Comparison of ENCODE assay signal across 25 cellular contexts in genomic region chr10:78713659-78714058, GRCh38.
A peak's percentile ranks its signal among the peaks of the same experiment; 100 is the strongest.
DNase-seq lines count a peak whose midpoint lies in the region; ATAC-seq, FAIRE-seq and TF ChIP-seq lines count a peak whose summit lies in the region.
"Had no signal": no experiment of that assay in that cellular context is flagged by ENCODE, and none has a peak within 500 bp of the region (broad histone marks: within the 10 kb centered on the region; RNA-seq: fewer than 3 reads in every experiment).

No MANE protein-coding gene starts in this region.

- H3K9me2 ChIP-seq in neural cell (ENCODE audit: insufficient read depth, low read length), result no peaks in the 10 kb centered on the region

- peaks cover 43% of the 10 kb centered on the region for H3K27me3 Mint-ChIP-seq in astrocyte (ENCODE audit: low read depth, unreplicated experiment)
- H3K27me3 Mint-ChIP-seq: CD4-positive, alpha-beta T cell had no signal

- no peak overlapping the region for H2BK15ac ChIP-seq in mesenchymal stem cell (ENCODE audit: low read depth, poor library complexity, severe bottlenecking)

- no peak overlapping the region for H2BK12ac ChIP-seq in mesenchymal stem cell (ENCODE audit: low read length in 2 of 2)

- intact Hi-C loops in heart left ventricle (cut with DNase I), result no loop called here

- TF ChIP-seq RAD21 in neural cell (conservative IDR thresholded peaks at IDR 0.05), result no peak

- no peak overlapping the region for H4K91ac ChIP-seq in mesenchymal stem cell (ENCODE audit: low read length)

- H3K79me2 ChIP-seq in astrocyte (ENCODE audit: insufficient read depth, low read length), result no peaks in the 10 kb centered on the region
- no peaks in the 10 kb centered on the region for H3K79me2 ChIP-seq in neural cell (replicated peaks; ENCODE audit: insufficient read depth, low read length)

- H3K27me3 ChIP-seq in cardiac muscle cell (no peaks in the 10 kb centered on the region), heart left ventricle (no peaks in the 10 kb centered on the region), astrocyte (ENCODE audit: insufficient read depth, low read length) (peaks cover 3% of the 10 kb centered on the region), neural cell (ENCODE audit: insufficient read depth, low read depth, low read length) (no peaks in the 10 kb centered on the region), mesenchymal stem cell (ENCODE audit: control insufficient read depth in 1 of 2, insufficient read depth in 1 of 2, low read length in 2 of 2) (peaks cover 5 to 9% of the 10 kb centered on the region in 2 experiments)
- H3K27me3 ChIP-seq: BE2C; BLaER1 treated with 17β-estradiol and CSF1 and Interleukin-3, amounts not matched to agents 10 nM and 100 nM had no signal

- H3K27ac ChIP-seq in cardiac muscle cell, result peak overlapping the region; percentile 69
- no peak overlapping the region for H3K27ac ChIP-seq in heart left ventricle
- no peak overlapping the region for H3K27ac ChIP-seq in astrocyte (ENCODE audit: low read depth, low read length)
- H3K27ac ChIP-seq in neural cell (ENCODE audit: low read length), result peak overlapping the region; percentile 52
- H3K27ac ChIP-seq in mesenchymal stem cell (ENCODE audit: low read length, poor library complexity, severe bottlenecking), result no peak overlapping the region
- H3K27ac ChIP-seq: A549; BLaER1 treated with 17β-estradiol and CSF1 and Interleukin-3, amounts not matched to agents 10 nM and 100 nM had no signal

- H3K4ac ChIP-seq in mesenchymal stem cell (ENCODE audit: low read depth in 1 of 2, low read length in 2 of 2), result no peak overlapping the region

- no peaks in the 10 kb centered on the region for H3K79me1 ChIP-seq in mesenchymal stem cell (replicated peaks; ENCODE audit: low read length, poor library complexity, severe bottlenecking)

- FAIRE-seq in astrocyte (lab: Jason Lieb, UNC), result peak; percentile 23
- FAIRE-seq: A549, D721Med, GM12878, GM19239 had no signal

- no peak overlapping the region for H2AK5ac ChIP-seq in mesenchymal stem cell (ENCODE audit: low read length, severe bottlenecking)

- no peak overlapping the region for H2BK5ac ChIP-seq in mesenchymal stem cell (ENCODE audit: low read depth, low read length, poor library complexity, severe bottlenecking)

- no peak for ATAC-seq in heart left ventricle
- no peak for ATAC-seq in HG03175 (IDR thresholded peaks at IDR 0.05; ENCODE audit: unreplicated experiment)
- ATAC-seq: A549, GM12878, GM23338, HCT116 had no signal

- H3K4me3 Mint-ChIP-seq in astrocyte (ENCODE audit: unreplicated experiment), result no peak overlapping the region
- H3K4me3 Mint-ChIP-seq: CD14-positive monocyte; CD4-positive, alpha-beta T cell; CD8-positive, alpha-beta memory T cell; GM23338; H9 had no signal

- H3K36me3 ChIP-seq in cardiac muscle cell, result no peaks in the 10 kb centered on the region
- H3K36me3 ChIP-seq in heart left ventricle, result no peaks in the 10 kb centered on the region
- H3K36me3 ChIP-seq in astrocyte (ENCODE audit: insufficient read depth, low read length), result no peaks in the 10 kb centered on the region
- no peaks in the 10 kb centered on the region for H3K36me3 ChIP-seq in neural cell (ENCODE audit: insufficient read depth, low read length)
- H3K36me3 ChIP-seq in mesenchymal stem cell (ENCODE audit: control insufficient read depth in 1 of 2, insufficient read depth in 2 of 2, low read depth in 1 of 2, low read length in 2 of 2), result no peaks in the 10 kb centered on the region
- H3K36me3 ChIP-seq: BE2C; BLaER1 treated with 17β-estradiol and CSF1 and Interleukin-3, amounts not matched to agents 10 nM and 100 nM had no signal

- H3K4me3 ChIP-seq in cardiac muscle cell, result no peak overlapping the region
- no peak overlapping the region for H3K4me3 ChIP-seq in heart left ventricle
- H3K4me3 ChIP-seq in astrocyte (ENCODE audit: insufficient read depth, low read depth, low read length), result no peak overlapping the region
- H3K4me3 ChIP-seq in neural cell (ENCODE audit: low read length), result no peak overlapping the region
- no peak overlapping the region for H3K4me3 ChIP-seq in mesenchymal stem cell (ENCODE audit: insufficient read depth in 1 of 2, low read depth in 1 of 2, low read length in 2 of 2)
- H3K4me3 ChIP-seq: A549; BLaER1 treated with 17β-estradiol and CSF1 and Interleukin-3, amounts not matched to agents 10 nM and 100 nM; GM12878; GM23338 had no signal

- H3K9me3 Mint-ChIP-seq in astrocyte (ENCODE audit: unreplicated experiment), result peaks cover 2% of the 10 kb centered on the region
- H3K9me3 Mint-ChIP-seq: CD4-positive, alpha-beta T cell; CD8-positive, alpha-beta memory T cell; GM23338; H9 had no signal

- WGBS in heart left ventricle, 4 donors, result 76 to 79% (median 79%) methylated on average over 3 of the region's 3 CpGs
- WGBS in mesenchymal stem cell, result 85% methylated on average over 3 of the region's 3 CpGs

- no peaks in the 10 kb centered on the region for H3K9me3 ChIP-seq in cardiac muscle cell (ENCODE audit: low read depth)
- H3K9me3 ChIP-seq in heart left ventricle, result no peaks in the 10 kb centered on the region
- H3K9me3 ChIP-seq in astrocyte (ENCODE audit: insufficient read depth, low read depth, low read length), result no peaks in the 10 kb centered on the region
- H3K9me3 ChIP-seq in neural cell (ENCODE audit: low read length), result no peaks in the 10 kb centered on the region
- no peaks in the 10 kb centered on the region for H3K9me3 ChIP-seq in mesenchymal stem cell (ENCODE audit: control insufficient read depth, low read length)
- H3K9me3 ChIP-seq: A549, BE2C had no signal

- no peak for DNase-seq in cardiac muscle cell (ENCODE audit: low read depth in 1 of 2, low spot score in 1 of 2)
- DNase-seq in heart left ventricle, result no peak
- DNase-seq in astrocyte (ENCODE audit: low read depth), result no peak
- no peak for DNase-seq in mesenchymal stem cell
- DNase-seq: 8988T; ACHN; AML-193; BE2C; CD4-positive, alpha-beta T cell; CD8-positive, alpha-beta memory T cell; DMS 273 treated with DMSO at 0.1 percent for 48 hours; DMS79; EL; GDM1; H9 had no signal

- H3K4me1 ChIP-seq in cardiac muscle cell (ENCODE audit: low read depth) (peaks cover 9% of the 10 kb centered on the region), heart left ventricle (peaks cover 0 to 27% (median 6%) of the 10 kb centered on the region in 12 donors), astrocyte (ENCODE audit: insufficient read depth, low read length) (peaks cover 13% of the 10 kb centered on the region), mesenchymal stem cell (ENCODE audit: control insufficient read depth, insufficient read depth, low read depth, low read length) (peaks cover 2% of the 10 kb centered on the region)
- H3K4me1 ChIP-seq: A549, BE2C had no signal

- H3K36me3 Mint-ChIP-seq in astrocyte (ENCODE audit: low read depth, unreplicated experiment), result no peaks in the 10 kb centered on the region
- H3K36me3 Mint-ChIP-seq: CD14-positive monocyte; CD8-positive, alpha-beta memory T cell had no signal

- H3K18ac ChIP-seq in mesenchymal stem cell (ENCODE audit: low read depth in 1 of 2, low read length in 2 of 2), result no peak overlapping the region

- H3K23ac ChIP-seq in mesenchymal stem cell (ENCODE audit: low read length in 2 of 2), result no peak overlapping the region

- no peak for TF ChIP-seq POLR2A in heart left ventricle (IDR thresholded peaks at IDR 0.05)

- no peak overlapping the region for H4K8ac ChIP-seq in mesenchymal stem cell (ENCODE audit: low read length)

- TF ChIP-seq EP300 in neural cell (conservative IDR thresholded peaks at IDR 0.05; ENCODE audit: poor library complexity, severe bottlenecking), result no peak

- H3K9ac ChIP-seq in astrocyte (ENCODE audit: low read length) (no peak overlapping the region), neural cell (ENCODE audit: low read length) (no peak overlapping the region), mesenchymal stem cell (ENCODE audit: low read length) (no peak overlapping the region)
- H3K9ac ChIP-seq: BLaER1 treated with 17β-estradiol and CSF1 and Interleukin-3, amounts not matched to agents 10 nM and 100 nM had no signal

- H4K20me1 ChIP-seq in astrocyte (ENCODE audit: insufficient read depth, low read length) (no peaks in the 10 kb centered on the region), neural cell (ENCODE audit: insufficient read depth) (no peaks in the 10 kb centered on the region)
- H4K20me1 ChIP-seq: BLaER1 treated with 17β-estradiol and CSF1 and Interleukin-3, amounts not matched to agents 10 nM and 100 nM had no signal

- peaks cover 2% of the 10 kb centered on the region for H3K4me1 Mint-ChIP-seq in astrocyte (ENCODE audit: low read depth, unreplicated experiment)
- H3K4me1 Mint-ChIP-seq: CD14-positive monocyte; CD8-positive, alpha-beta memory T cell had no signal

- H3K4me2 ChIP-seq in astrocyte (ENCODE audit: low read length) (no peak overlapping the region), neural cell (ENCODE audit: low read length) (no peak overlapping the region), mesenchymal stem cell (ENCODE audit: low read length, poor library complexity, severe bottlenecking) (no peak overlapping the region)
- H3K4me2 ChIP-seq: A549; BLaER1 treated with 17β-estradiol and CSF1 and Interleukin-3, amounts not matched to agents 10 nM and 100 nM; GM23338 had no signal

- H2AFZ ChIP-seq in astrocyte (ENCODE audit: low read depth, low read length) (no peak overlapping the region), neural cell (ENCODE audit: low read depth, low read length) (no peak overlapping the region), mesenchymal stem cell (ENCODE audit: low read depth, low read length) (no peak overlapping the region)
- H2AFZ ChIP-seq: GM23338 had no signal

- no peaks in the 10 kb centered on the region for H3F3A ChIP-seq in neural cell (ENCODE audit: insufficient read depth, low read length, poor library complexity, severe bottlenecking)

- H3K27ac Mint-ChIP-seq in astrocyte (ENCODE audit: unreplicated experiment), result no peak overlapping the region
- H3K27ac Mint-ChIP-seq: CD14-positive monocyte; CD4-positive, alpha-beta T cell; CD8-positive, alpha-beta memory T cell; GM23338; H9 had no signal

- no peak overlapping the region for H3K14ac ChIP-seq in mesenchymal stem cell (ENCODE audit: low read length in 2 of 2)

- TF ChIP-seq CTCF in cardiac muscle cell (IDR thresholded peaks at IDR 0.05; ENCODE audit: low read depth, low read length) (no peak), heart left ventricle (IDR thresholded peaks at IDR 0.05) (no peak), astrocyte (IDR thresholded peaks at IDR 0.05; ENCODE audit: insufficient read depth, low read depth, low read length) (no peak), neural cell (IDR thresholded peaks at IDR 0.05; ENCODE audit: poor library complexity, severe bottlenecking) (no peak)

- H2BK120ac ChIP-seq in mesenchymal stem cell (ENCODE audit: low read depth, low read length), result no peak overlapping the region

TF ChIP-seq in neural cell, 6 proteins besides CTCF, POLR2A, EP300 and RAD21 (continues in another document):
- TF ChIP-seq MXI1 (conservative IDR thresholded peaks at IDR 0.05; ENCODE audit: poor library complexity, severe bottlenecking) (no peak), SMC3 (conservative IDR thresholded peaks at IDR 0.05; ENCODE audit: poor library complexity) (no peak), TAF1 (IDR thresholded peaks at IDR 0.05; ENCODE audit: low read depth) (no peak)

Comparison
In these comparisons a context has a peak if more than half of its experiments do, and no peak if none do; other contexts are left out.
1. H3K27ac ChIP-seq: peak in cardiac muscle cell (single experiment) and neural cell (single experiment); none in heart left ventricle (0 of 12), astrocyte (single experiment) and mesenchymal stem cell (single experiment).